9 cellular contexts compared by ENCODE assay signal in the genomic region with DNA sequence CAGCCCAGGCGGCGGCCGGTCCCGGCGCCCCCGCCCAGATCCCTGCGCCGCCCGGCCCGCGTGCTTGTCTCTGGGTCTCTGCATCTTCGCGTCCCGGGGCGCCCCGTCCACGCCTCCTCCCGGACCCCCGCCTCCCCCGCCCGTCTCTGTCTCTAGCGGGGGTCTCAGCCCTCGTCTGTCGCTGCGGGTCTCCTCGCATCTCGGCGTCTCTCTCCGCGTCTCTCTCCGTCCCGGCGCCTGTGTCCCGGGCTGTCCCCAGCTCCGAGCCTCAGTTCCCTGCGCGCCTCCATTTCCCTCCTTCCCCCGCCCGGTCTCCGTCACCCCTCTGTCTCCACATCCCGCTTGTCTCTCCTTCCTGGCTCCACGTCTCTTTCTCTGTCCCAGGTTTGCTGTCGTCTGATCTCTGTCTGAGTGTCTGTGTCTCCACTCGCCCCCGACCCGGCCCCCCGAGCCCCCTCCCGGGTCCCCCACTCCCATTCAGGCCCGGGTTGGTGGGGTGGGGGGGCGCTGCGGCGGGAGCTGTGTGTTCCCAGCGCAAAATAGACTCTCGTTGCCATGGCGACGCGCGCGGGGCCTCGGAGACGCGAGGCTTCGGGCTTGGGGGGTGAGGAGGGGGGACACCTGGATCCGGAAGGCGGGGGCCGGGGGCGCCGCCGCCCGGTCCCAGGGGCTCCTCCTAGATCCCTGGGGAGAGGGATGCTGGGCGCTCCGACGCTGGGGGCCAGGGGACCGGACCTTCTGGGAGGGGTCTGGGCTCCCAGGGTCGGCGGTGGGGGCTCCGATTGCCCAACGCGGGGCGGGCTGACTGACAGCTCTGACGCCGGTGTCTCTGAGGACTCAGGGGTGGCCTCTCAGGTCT. TPM values are rescaled to one million over a fixed set of nuclear protein-coding genes. Genes with fewer than 3 reads are reported as not detected.
DNase-seq lines count a peak whose midpoint lies in the region; ATAC-seq and TF ChIP-seq lines count a peak whose summit lies in the region.
"Had no signal": no experiment of that assay in that cellular context is flagged by ENCODE, and none has a peak within 500 bp of the region (broad histone marks: within the 10 kb centered on the region; RNA-seq: fewer than 3 reads in every experiment).

No MANE protein-coding gene starts in this region.

- no peaks in the 10 kb centered on the region for H3K36me3 ChIP-seq in testis (ENCODE audit: low read depth, missing control alignments)

- POLR2A ChIA-PET in activated CD8-positive, alpha-beta T cell treated with anti-CD3 and anti-CD28 coated beads for 36 hours (lab: Charles Lee), result interaction anchor here (0.6 to 1.4 kb wide), 2 partner anchors 68 to 573 kb away, joined by 3 read pairs; a partner anchor contains a TSS

- no peak overlapping the region for H3K27ac ChIP-seq in testis

- TF ChIP-seq CTCF in activated CD8-positive, alpha-beta T cell treated with anti-CD3 and anti-CD28 coated beads for 36 hours (IDR thresholded peaks at IDR 0.05), result no peak
- no peak for TF ChIP-seq CTCF in testis (IDR thresholded peaks at IDR 0.05)

- CTCF ChIA-PET in activated naive CD4-positive, alpha-beta T cell treated with anti-CD3 and anti-CD28 coated beads for 36 hours (lab: Charles Lee), result interaction anchor here (0.7 kb wide), 1 partner anchor 247 kb away, joined by 3 read pairs; no protein-coding TSS in a partner anchor
- CTCF ChIA-PET in activated CD8-positive, alpha-beta T cell treated with anti-CD3 and anti-CD28 coated beads for 36 hours (lab: Charles Lee), result interaction anchor here (0.9 to 2.4 kb wide), 2 partner anchors 16 to 22 kb away, joined by 3 to 12 read pairs; no protein-coding TSS in a partner anchor

- H3K4me3 ChIP-seq in iPS-18c (ENCODE audit: insufficient read depth, low read depth, low read length) (peak overlapping the region; percentile 38), testis (peak overlapping the region; percentile 7 to 39)

- H3K9me3 Mint-ChIP-seq in activated naive CD4-positive, alpha-beta T cell treated with anti-CD3 and anti-CD28 coated beads for 36 hours, result no peaks in the 10 kb centered on the region
- no peaks in the 10 kb centered on the region for H3K9me3 Mint-ChIP-seq in activated CD8-positive, alpha-beta T cell treated with anti-CD3 and anti-CD28 coated beads for 36 hours

- 1% methylated on average over 41 to 82 of the region's 82 CpGs for WGBS in testis, 2 donors

- peaks cover 27% of the 10 kb centered on the region for H3K27me3 Mint-ChIP-seq in activated naive CD4-positive, alpha-beta T cell treated with anti-CD3 and anti-CD28 coated beads for 36 hours (ENCODE audit: low read depth)
- peaks cover 25% of the 10 kb centered on the region for H3K27me3 Mint-ChIP-seq in activated CD8-positive, alpha-beta T cell treated with anti-CD3 and anti-CD28 coated beads for 36 hours

- no peaks in the 10 kb centered on the region for H3K27me3 ChIP-seq in testis

- no peak for TF ChIP-seq POLR2A in testis (IDR thresholded peaks at IDR 0.05)

- H3K4me1 ChIP-seq in testis, result peaks cover 26% of the 10 kb centered on the region

- peak overlapping the region; percentile 38 for H3K4me3 Mint-ChIP-seq in activated naive CD4-positive, alpha-beta T cell treated with anti-CD3 and anti-CD28 coated beads for 36 hours
- H3K4me3 Mint-ChIP-seq in activated CD8-positive, alpha-beta T cell treated with anti-CD3 and anti-CD28 coated beads for 36 hours, result peak overlapping the region; percentile 37

- intact Hi-C loops in activated naive CD4-positive, alpha-beta T cell treated with anti-CD3 and anti-CD28 coated beads for 36 hours (cut with micrococcal nuclease), result no loop called here
- intact Hi-C loops in activated CD8-positive, alpha-beta T cell treated with anti-CD3 and anti-CD28 coated beads for 36 hours (cut with micrococcal nuclease), result no loop called here
- intact Hi-C loops in testis (cut with DNase I; ENCODE audit: low total_unique reads), result no loop called here

- no peak for DNase-seq in activated naive CD4-positive, alpha-beta T cell treated with anti-CD3 and anti-CD28 coated beads for 36 hours
- no peak for DNase-seq in activated naive CD4-positive, alpha-beta T cell treated with Interleukin-2 at 50 U/mL for 16 hours
- no peak for DNase-seq in activated CD8-positive, alpha-beta T cell treated with anti-CD3 and anti-CD28 coated beads for 36 hours
- no peak for DNase-seq in testis
- no peak for DNase-seq in SKM-1 treated with dmso at 0.1 percent for 144 hours (lab: John Stamatoyannopoulos, UW; ENCODE audit: unreplicated experiment)
- DNase-seq in MV-4-11 (lab: John Stamatoyannopoulos, UW), result no peak

- H3K36me3 Mint-ChIP-seq in activated naive CD4-positive, alpha-beta T cell treated with anti-CD3 and anti-CD28 coated beads for 36 hours (ENCODE audit: low read depth), result peaks cover 17% of the 10 kb centered on the region
- H3K36me3 Mint-ChIP-seq in activated CD8-positive, alpha-beta T cell treated with anti-CD3 and anti-CD28 coated beads for 36 hours (ENCODE audit: low read depth), result peaks cover 19% of the 10 kb centered on the region

- H3K4me1 Mint-ChIP-seq in activated naive CD4-positive, alpha-beta T cell treated with anti-CD3 and anti-CD28 coated beads for 36 hours (ENCODE audit: low read depth), result peaks cover 12% of the 10 kb centered on the region
- peaks cover 10% of the 10 kb centered on the region for H3K4me1 Mint-ChIP-seq in activated CD8-positive, alpha-beta T cell treated with anti-CD3 and anti-CD28 coated beads for 36 hours (ENCODE audit: low read depth)

- ATAC-seq in activated CD8-positive, alpha-beta T cell treated with anti-CD3 and anti-CD28 coated beads for 36 hours, result no peak
- no peak for ATAC-seq in GM19455 (IDR thresholded peaks at IDR 0.05; ENCODE audit: unreplicated experiment)

- H3K9me3 ChIP-seq in iPS-18c (ENCODE audit: control insufficient read depth, insufficient read depth, low read length) (no peaks in the 10 kb centered on the region), testis (no peaks in the 10 kb centered on the region)

- H3K27ac Mint-ChIP-seq in activated naive CD4-positive, alpha-beta T cell treated with anti-CD3 and anti-CD28 coated beads for 36 hours, result no peak overlapping the region
- no peak overlapping the region for H3K27ac Mint-ChIP-seq in activated CD8-positive, alpha-beta T cell treated with anti-CD3 and anti-CD28 coated beads for 36 hours

RNA-seq across cellular contexts. Expression of a gene that starts 8.7 kb away (rescaled TPM):
- total RNA-seq in activated naive CD4-positive, alpha-beta T cell treated with anti-CD3 and anti-CD28 coated beads for 36 hours, result not detected
- not detected for total RNA-seq in activated CD8-positive, alpha-beta T cell treated with anti-CD3 and anti-CD28 coated beads for 36 hours
- total RNA-seq in testis, result 1 to 10 TPM in 1 of 2 donors, under 1 TPM in 1; 0.43 to 1.0 TPM
- 0.45 TPM for polyA plus RNA-seq in testis (ENCODE audit: insufficient read depth, low read depth, low replicate concordance)
- total RNA-seq: T-helper 2 cell treated with Interferon-gamma antibody and Interleukin-4, amounts not matched to agents 100 ng/mL and 5 ng/mL, for 36 hours had no signal

RNA-seq across cellular contexts. Expression of a gene that starts 9.7 kb away (rescaled TPM):
- total RNA-seq in activated naive CD4-positive, alpha-beta T cell treated with anti-CD3 and anti-CD28 coated beads for 36 hours, result 10 to 100 TPM; 18.6 to 20.5 TPM
- 10 to 100 TPM; 29.0 to 29.3 TPM for total RNA-seq in activated CD8-positive, alpha-beta T cell treated with anti-CD3 and anti-CD28 coated beads for 36 hours
- total RNA-seq in testis, result 10 to 100 TPM; 79.1 to 98.5 TPM
- 107 TPM for polyA plus RNA-seq in testis (ENCODE audit: insufficient read depth, low read depth, low replicate concordance)

RNA-seq across cellular contexts. Expression of a gene that starts 12.8 kb away (rescaled TPM):
- total RNA-seq in activated naive CD4-positive, alpha-beta T cell treated with anti-CD3 and anti-CD28 coated beads for 36 hours, result not detected
- not detected for total RNA-seq in activated CD8-positive, alpha-beta T cell treated with anti-CD3 and anti-CD28 coated beads for 36 hours
- total RNA-seq in testis, result not detected
- polyA plus RNA-seq in testis (ENCODE audit: insufficient read depth, low read depth, low replicate concordance), result not detected
- total RNA-seq: T-helper 2 cell treated with Interferon-gamma antibody and Interleukin-4, amounts not matched to agents 100 ng/mL and 5 ng/mL, for 36 hours had no signal

RNA-seq across cellular contexts. Expression of a gene that starts 24.7 kb away (rescaled TPM):
- 1 to 10 TPM; 6.0 to 6.1 TPM for total RNA-seq in activated naive CD4-positive, alpha-beta T cell treated with anti-CD3 and anti-CD28 coated beads for 36 hours
- total RNA-seq in activated CD8-positive, alpha-beta T cell treated with anti-CD3 and anti-CD28 coated beads for 36 hours, result 1 to 10 TPM; 8.4 to 8.6 TPM
- 10 to 100 TPM; 31.3 to 53.7 TPM for total RNA-seq in testis
- 33.8 TPM for polyA plus RNA-seq in testis (ENCODE audit: insufficient read depth, low read depth, low replicate concordance)

RNA-seq across cellular contexts. Expression of a gene that starts 33.2 kb away (rescaled TPM):
- total RNA-seq in activated naive CD4-positive, alpha-beta T cell treated with anti-CD3 and anti-CD28 coated beads for 36 hours, result 1 to 10 TPM; 7.6 to 8.0 TPM
- total RNA-seq in activated CD8-positive, alpha-beta T cell treated with anti-CD3 and anti-CD28 coated beads for 36 hours, result 10 to 100 TPM; 18.9 to 19.9 TPM
- 10 to 100 TPM; 12.0 to 16.0 TPM for total RNA-seq in testis
- polyA plus RNA-seq in testis (ENCODE audit: insufficient read depth, low read depth, low replicate concordance), result 17.3 TPM
